ENCODE assay signal across 8 cellular contexts in genomic region chr3:56915969-56916586, GRCh38.
A peak's percentile ranks its signal among the peaks of the same experiment; 100 is the strongest.
DNase-seq lines count a peak whose midpoint lies in the region; ATAC-seq, FAIRE-seq and TF ChIP-seq lines count a peak whose summit lies in the region.

No MANE protein-coding gene starts in this region.

- H3K36me3 Mint-ChIP-seq in IgD-negative memory B cell, result no peaks in the 10 kb centered on the region

- CTCF ChIA-PET in HepG2 (lab: Yijun Ruan, JAX; ENCODE audit: low intra/inter-chr PET ratio, low total read pairs), result no interaction called here

- WGBS in right lobe of liver (ENCODE audit: insufficient coverage, low coverage, low lambda C conversion rate, missing lambda C conversion rate), result 42% methylated on average over 11 of the region's 16 CpGs
- 98% methylated on average over 6 of the region's 16 CpGs for WGBS in HepG2 (ENCODE audit: low lambda C conversion rate)

- no peaks in the 10 kb centered on the region for H3K36me3 ChIP-seq in right lobe of liver
- H3K36me3 ChIP-seq in HepG2 (replicated peaks in 1 of 2; ENCODE audit: control insufficient read depth in 1 of 2, insufficient read depth in 2 of 2, low read length in 2 of 2), result no peaks in the 10 kb centered on the region
- no peaks in the 10 kb centered on the region for H3K36me3 ChIP-seq in osteoblast (ENCODE audit: insufficient read depth, low read length)

- H3K27ac Mint-ChIP-seq in IgD-negative memory B cell, result peak overlapping the region; percentile 92 to 98 (median 97)

- H3K9ac ChIP-seq in HepG2 (ENCODE audit: insufficient read depth, low read depth, low read length), result no peak overlapping the region

- H3K27me3 ChIP-seq in right lobe of liver, result no peaks in the 10 kb centered on the region
- H3K27me3 ChIP-seq in HepG2 (ENCODE audit: control insufficient read depth in 1 of 2, insufficient read depth in 2 of 2, low read length in 2 of 2), result no peaks in the 10 kb centered on the region
- H3K27me3 ChIP-seq in osteoblast (ENCODE audit: insufficient read depth, low read length), result peaks cover 5% of the 10 kb centered on the region

- peak overlapping the region in 2 of 3 donors; percentile 29 for H3K27ac ChIP-seq in right lobe of liver
- no peak overlapping the region for H3K27ac ChIP-seq in HepG2 (ENCODE audit: extremely low read length, insufficient read depth, low read length)
- H3K27ac ChIP-seq in osteoblast (ENCODE audit: low read depth, low read length), result no peak overlapping the region

- FAIRE-seq in HepG2 (lab: Jason Lieb, UNC), result no peak

- no peaks in the 10 kb centered on the region for H3K27me3 Mint-ChIP-seq in IgD-negative memory B cell

- intact Hi-C loops in right lobe of liver (cut with DNase I) (no loop called here), HepG2 (cut with micrococcal nuclease; ENCODE audit: unreplicated experiment) (no loop called here)

- no peak for TF ChIP-seq EP300 in HepG2 (IDR thresholded peaks at IDR 0.05; ENCODE audit: low read depth in 2 of 2, low read length in 2 of 2)
- TF ChIP-seq EP300 in HepG2 (CRISPR knock-in tag; IDR thresholded peaks at IDR 0.05; ENCODE audit: borderline replicate concordance), result no peak

- H2AFZ ChIP-seq in HepG2 (ENCODE audit: low read length), result no peak overlapping the region
- no peak overlapping the region for H2AFZ ChIP-seq in osteoblast (ENCODE audit: low read length)

- peak overlapping the region in 2 of 3 donors; percentile 19 to 31 for H3K4me3 ChIP-seq in right lobe of liver
- H3K4me3 ChIP-seq in HepG2 (replicated peaks in 1 of 3; ENCODE audit: insufficient read depth in 1 of 3, low read depth in 2 of 3, low read length in 3 of 3), result no peak overlapping the region
- H3K4me3 ChIP-seq in osteoblast (ENCODE audit: insufficient read depth, low read length), result no peak overlapping the region

- no TSS peak for BruUV-seq in HepG2 (replicated peaks; lab: Mats Ljungman, UMichigan)

- H3K4me2 ChIP-seq in HepG2 (ENCODE audit: low read depth, low read length) (no peak overlapping the region), osteoblast (ENCODE audit: insufficient read depth, low read length) (no peak overlapping the region)

- DNase-seq in right lobe of liver (peak in 2 of 3 donors; percentile 37 to 46), HepG2 (ENCODE audit: low spot score) (no peak), osteoblast (ENCODE audit: insufficient read length, low spot score, missing footprints) (no peak), NCI-H774 (lab: John Stamatoyannopoulos, UW) (no peak)
- DNase-seq in activated CD4-positive, alpha-beta T cell treated with anti-CD3 and anti-CD28 coated beads for 4 hours, result peak; percentile 58 to 64
- DNase-seq in stimulated activated CD4-positive, alpha-beta T cell treated with anti-CD3 and anti-CD28 coated beads, Interleukin-4, amount 100 ng/mL, for 24 hours, result peak; percentile 73

- no peaks in the 10 kb centered on the region for H3K9me3 Mint-ChIP-seq in IgD-negative memory B cell

- no peak for TF ChIP-seq CTCF in right lobe of liver (IDR thresholded peaks at IDR 0.05)
- no peak for TF ChIP-seq CTCF in HepG2 (CRISPR knock-in tag; IDR thresholded peaks at IDR 0.05)
- TF ChIP-seq CTCF in osteoblast (IDR thresholded peaks at IDR 0.05; ENCODE audit: extremely low read depth, low read depth, low read length), result no peak

- no peak for TF ChIP-seq RAD21 in HepG2 (CRISPR knock-in tag; IDR thresholded peaks at IDR 0.05)

- peaks cover 0 to 3% (median 0%) of the 10 kb centered on the region in 4 donors for H3K4me1 ChIP-seq in right lobe of liver
- no peaks in the 10 kb centered on the region for H3K4me1 ChIP-seq in HepG2 (ENCODE audit: insufficient read depth, low read length)
- no peaks in the 10 kb centered on the region for H3K4me1 ChIP-seq in osteoblast (ENCODE audit: insufficient read depth, low read length)

- POLR2A ChIA-PET in HepG2 (lab: Yijun Ruan, JAX), result no interaction called here

- peak overlapping the region; percentile 84 to 93 (median 86) for H3K4me3 Mint-ChIP-seq in IgD-negative memory B cell

- no peak for TF ChIP-seq POLR2A in right lobe of liver (IDR thresholded peaks at IDR 0.05)
- no peak for TF ChIP-seq POLR2A in HepG2 (IDR thresholded peaks at IDR 0.05; ENCODE audit: insufficient read depth in 1 of 2, low read depth in 2 of 2, low read length in 2 of 2)

- in situ Hi-C loops in HepG2 (cut with HindIII; ENCODE audit: extremely low pct_ligation_motif_present, low pct_unique_long_range_greater_than_20kb), result no loop called here

- H4K20me1 ChIP-seq in HepG2 (ENCODE audit: insufficient read depth, low read length) (no peaks in the 10 kb centered on the region), osteoblast (ENCODE audit: insufficient read depth, low read length) (no peaks in the 10 kb centered on the region)

- peaks cover 45 to 55% (median 46%) of the 10 kb centered on the region in 3 donors for H3K4me1 Mint-ChIP-seq in IgD-negative memory B cell

- ATAC-seq in right lobe of liver (peak; percentile 76 to 84 (median 82)), HepG2 (no peak), esophagus mucosa (peak; percentile 59)

- H3K79me2 ChIP-seq in HepG2 (ENCODE audit: insufficient read depth, low read length), result no peaks in the 10 kb centered on the region
- H3K79me2 ChIP-seq in osteoblast (ENCODE audit: insufficient read depth, low read length), result no peaks in the 10 kb centered on the region

- H3K9me3 ChIP-seq in right lobe of liver (no peaks in the 10 kb centered on the region), HepG2 (ENCODE audit: low read length) (no peaks in the 10 kb centered on the region), osteoblast (ENCODE audit: low read depth, low read length) (no peaks in the 10 kb centered on the region)

TF ChIP-seq in HepG2, 621 proteins besides CTCF, POLR2A, EP300 and RAD21:
- TF ChIP-seq GABPB1 (CRISPR knock-in tag; IDR thresholded peaks at IDR 0.05) (no peak), SMAD3 (CRISPR knock-in tag; IDR thresholded peaks at IDR 0.05) (no peak), HOXD1 (CRISPR knock-in tag; IDR thresholded peaks at IDR 0.05) (no peak), DNMT3B (CRISPR knock-in tag; conservative IDR thresholded peaks at IDR 0.05) (no peak), KMT2B (CRISPR knock-in tag; IDR thresholded peaks at IDR 0.05) (no peak), DDIT3 (CRISPR knock-in tag; IDR thresholded peaks at IDR 0.05) (no peak), LCORL (IDR thresholded peaks at IDR 0.05) (no peak), LCORL (CRISPR knock-in tag; IDR thresholded peaks at IDR 0.05) (no peak), ATAD3A (CRISPR knock-in tag; IDR thresholded peaks at IDR 0.05) (no peak), PHF5A (CRISPR knock-in tag; IDR thresholded peaks at IDR 0.05; ENCODE audit: low read depth, unreplicated experiment) (no peak), HNRNPUL1 (IDR thresholded peaks at IDR 0.05; ENCODE audit: low read depth, low read length) (no peak), NFIC (IDR thresholded peaks at IDR 0.05; ENCODE audit: low read length) (no peak)

Comparison
In these comparisons a context has a peak if more than half of its experiments do, and no peak if none do; other contexts are left out.
1. DNase-seq: peak in right lobe of liver (2 of 3), activated CD4-positive, alpha-beta T cell treated with anti-CD3 and anti-CD28 coated beads for 4 hours (2 of 2) and stimulated activated CD4-positive, alpha-beta T cell treated with anti-CD3 and anti-CD28 coated beads, Interleukin-4, amount 100 ng/mL, for 24 hours (single experiment); none in HepG2 (single experiment), osteoblast (single experiment) and NCI-H774 (single experiment).
2. H3K27ac ChIP-seq: peak in right lobe of liver (2 of 3); none in HepG2 (single experiment) and osteoblast (single experiment).
3. H3K4me3 ChIP-seq: peak in right lobe of liver (2 of 3); none in HepG2 (0 of 3) and osteoblast (single experiment).